In the genomic region with DNA sequence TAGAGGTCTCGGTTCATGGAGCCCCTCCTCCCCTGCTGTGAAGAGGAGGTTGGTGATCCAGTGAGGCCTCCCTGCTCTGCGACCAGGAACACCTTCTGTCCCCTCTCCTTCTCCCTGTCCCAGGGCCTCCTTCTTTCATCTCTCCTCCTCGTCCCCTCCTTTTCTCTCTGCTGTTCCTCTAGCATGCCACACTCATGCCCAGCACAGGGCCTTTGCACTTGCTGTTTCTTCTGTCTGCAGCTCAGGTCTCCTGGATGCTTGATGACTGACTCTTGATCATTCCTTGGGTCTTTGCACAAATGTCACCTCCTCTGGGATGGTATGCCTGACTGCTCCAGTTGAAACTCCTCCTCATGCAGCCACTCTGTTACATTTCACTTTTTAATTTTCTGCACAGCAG, we compare ENCODE assay signal across 33 cellular contexts. TPM values are rescaled to one million over a fixed set of nuclear protein-coding genes. Genes with fewer than 3 reads are reported as not detected.
DNase-seq lines count a peak whose midpoint lies in the region; FAIRE-seq and TF ChIP-seq lines count a peak whose summit lies in the region.
"Had no signal": no experiment of that assay in that cellular context is flagged by ENCODE, and none has a peak within 500 bp of the region (broad histone marks: within the 10 kb centered on the region; RNA-seq: fewer than 3 reads in every experiment).

No MANE protein-coding gene starts in this region.

- no peak overlapping the region for H3K18ac ChIP-seq in H1 (ENCODE audit: extremely low read depth, low read length)

- no peak overlapping the region for H2BK120ac ChIP-seq in H1 (replicated peaks; ENCODE audit: low read depth, low read length)

- TF ChIP-seq CTCF in HEK293 (tag by site-specific recombination; IDR thresholded peaks at IDR 0.05) (no peak), H1 (IDR thresholded peaks at IDR 0.05; ENCODE audit: control extremely low read depth in 1 of 3, insufficient read depth in 1 of 3, low read depth in 1 of 3, low read length in 3 of 3) (no peak)

- H4K8ac ChIP-seq in H1 (ENCODE audit: extremely low read depth, insufficient read depth, low read length): no peak overlapping the region

- FAIRE-seq in H1 (lab: Jason Lieb, UNC): no peak
- FAIRE-seq: A204.1, A549, D721Med had no signal

- no peak overlapping the region for H3K9ac ChIP-seq in BLaER1
- no peak overlapping the region for H3K9ac ChIP-seq in H1 (replicated peaks in 1 of 4; ENCODE audit: extremely low read depth in 1 of 4, low read depth in 3 of 4, low read length in 3 of 4)
- H3K9ac ChIP-seq: BLaER1 treated with 17β-estradiol and CSF1 and Interleukin-3, amounts not matched to agents 10 nM and 100 nM had no signal

- no peak overlapping the region for H2BK20ac ChIP-seq in H1 (ENCODE audit: low read length)

- H3K4me2 ChIP-seq in BLaER1 (peak overlapping the region; percentile 41; the same call in 1 of the 2 replicates), H1 (ENCODE audit: insufficient read depth in 1 of 2, low read depth in 2 of 2, low read length in 2 of 2) (no peak overlapping the region)
- H3K4me2 ChIP-seq: A549 had no signal

- H3K36me3 ChIP-seq in BLaER1 (no peaks in the 10 kb centered on the region), HEK293 (ENCODE audit: control insufficient read depth in 2 of 2, insufficient read depth in 1 of 2, low read length in 2 of 2) (no peaks in the 10 kb centered on the region), H1 (ENCODE audit: control insufficient read depth in 2 of 4, insufficient read depth in 4 of 4, low read length in 3 of 4) (no peaks in the 10 kb centered on the region)
- H3K36me3 ChIP-seq: BE2C; BLaER1 treated with 17β-estradiol and CSF1 and Interleukin-3, amounts not matched to agents 10 nM and 100 nM had no signal

- DNase-seq in H1 (ENCODE audit: low read depth in 1 of 2, low spot score in 2 of 2): no peak
- no peak for DNase-seq in epidermal melanocyte (ENCODE audit: insufficient read length, low spot score)
- DNase-seq in NCI-H226: no peak
- DNase-seq in mesenteric fat pad (ENCODE audit: low spot score): no peak
- DNase-seq: 8988T; ACHN; AML-193; BE2C; C1 segment of cervical spinal cord; Caco-2; Calu3; CD4-positive, alpha-beta T cell; CD4-positive, CD25-positive, alpha-beta regulatory T cell; CD8-positive, alpha-beta memory T cell; COR-L47; DMS 273 treated with DMSO at 0.1 percent for 48 hours; DMS153; DMS53; DMS79; DMS79 treated with DMSO at 0.1 percent for 48 hours; DND-41; EL had no signal

- no peak overlapping the region for H3K23ac ChIP-seq in H1 (ENCODE audit: insufficient read length)

- CTCF ChIA-PET in HEK293 (lab: Yijun Ruan, JAX) (interaction anchor here (1.0 to 10.7 kb wide), 2 partner anchors 140 to 352 kb away, joined by 3 to 269 read pairs; no protein-coding TSS in a partner anchor), H1 (lab: Charles Lee; ENCODE audit: partially characterized antibody) (interaction anchor here (0.5 to 15.7 kb wide), 4 partner anchors 15 to 350 kb away, joined by 3 to 385 read pairs (median 4); no protein-coding TSS in a partner anchor)

- H3K4me1 ChIP-seq in BLaER1 (peaks cover 68% of the 10 kb centered on the region), HEK293 (ENCODE audit: control insufficient read depth, insufficient read depth, low read length) (no peaks in the 10 kb centered on the region), H1 (replicated peaks in 1 of 4; ENCODE audit: control insufficient read depth in 3 of 4, insufficient read depth in 4 of 4, low read length in 3 of 4) (peaks cover 0 to 5% (median 4%) of the 10 kb centered on the region in 4 experiments; a peak in 4 of 7 replicates)
- H3K4me1 ChIP-seq: A549, BE2C, Caco-2 had no signal

- no peak overlapping the region for H3K14ac ChIP-seq in H1 (ENCODE audit: insufficient read length)

- no peak for TF ChIP-seq RAD21 in H1 (IDR thresholded peaks at IDR 0.05 in 1 of 2, conservative IDR thresholded peaks at IDR 0.05 in 1 of 2; ENCODE audit: low read depth in 2 of 2, low read length in 2 of 2)

- H4K5ac ChIP-seq in H1 (ENCODE audit: insufficient read length, low read depth, low read length): no peak overlapping the region

- no peak overlapping the region for H2AFZ ChIP-seq in H1 (ENCODE audit: low read length)

- no peak overlapping the region for H3K4ac ChIP-seq in H1 (replicated peaks; ENCODE audit: insufficient read length, low read depth, low read length)

- no peak for TF ChIP-seq POLR2A in H1 (IDR thresholded peaks at IDR 0.05; ENCODE audit: control extremely low read depth in 1 of 2, low read depth in 2 of 2, low read length in 2 of 2)

- no peak overlapping the region for H2BK5ac ChIP-seq in H1 (ENCODE audit: low read depth, low read length)

- no peaks in the 10 kb centered on the region for H3K79me2 ChIP-seq in H1 (ENCODE audit: control insufficient read depth in 1 of 2, insufficient read depth in 2 of 2, low read length in 2 of 2)

- H4K91ac ChIP-seq in H1 (replicated peaks; ENCODE audit: insufficient read length, low read length): no peak overlapping the region

- H3K27me3 ChIP-seq in BLaER1 (no peaks in the 10 kb centered on the region), H1 (replicated peaks in 1 of 4; ENCODE audit: control insufficient read depth in 3 of 4, extremely low read depth in 1 of 4, insufficient read depth in 3 of 4, low read length in 3 of 4) (peaks cover 0 to 5% (median 2%) of the 10 kb centered on the region in 4 experiments; a peak in 2 of 7 replicates)
- H3K27me3 ChIP-seq: BE2C; BLaER1 treated with 17β-estradiol and CSF1 and Interleukin-3, amounts not matched to agents 10 nM and 100 nM had no signal

- peak overlapping the region; percentile 1; the same call in 1 of the 2 replicates for H2BK12ac ChIP-seq in H1 (ENCODE audit: low read depth, low read length)

- 91% methylated on average over 3 of the region's 3 CpGs; no CpG with 5 or more reads in 1 of the 2 experiments for WGBS in H1 (ENCODE audit: extremely low coverage in 1 of 2, insufficient coverage in 1 of 2, insufficient read length in 1 of 2, insufficient replicate concordance in 2 of 2, low coverage in 1 of 2, low lambda C conversion rate in 2 of 2, missing lambda C conversion rate in 1 of 2), 2 experiments

- POLR2A ChIA-PET in HEK293 (lab: Yijun Ruan, JAX) (no interaction called here), H1 (lab: Charles Lee; ENCODE audit: partially characterized antibody) (interaction anchor here (1.0 kb wide), 1 partner anchor 60 kb away, joined by 3 read pairs; no protein-coding TSS in a partner anchor)

- no peak for TF ChIP-seq EP300 in H1 (IDR thresholded peaks at IDR 0.05; ENCODE audit: borderline replicate concordance in 1 of 2, low read depth in 2 of 2, low read length in 2 of 2)

- H2AK5ac ChIP-seq in H1 (ENCODE audit: low read depth, low read length): no peak overlapping the region

- no peak overlapping the region for H3K56ac ChIP-seq in H1 (replicated peaks; ENCODE audit: insufficient read length, low read depth, low read length)

- H2BK15ac ChIP-seq in H1 (ENCODE audit: low read length): no peak overlapping the region; the same call in 1 of the 2 replicates

- H3K27ac ChIP-seq in BLaER1: no peak overlapping the region
- no peak overlapping the region for H3K27ac ChIP-seq in HEK293 (ENCODE audit: extremely low read depth, low read depth, low read length)
- H3K27ac ChIP-seq in H1 (ENCODE audit: low read depth, low read length): no peak overlapping the region
- H3K27ac ChIP-seq: 22Rv1; A549; BLaER1 treated with 17β-estradiol and CSF1 and Interleukin-3, amounts not matched to agents 10 nM and 100 nM; C4-2B had no signal

- H3K23me2 ChIP-seq in H1 (ENCODE audit: low read depth, low read length): no peaks in the 10 kb centered on the region; the same call in 1 of the 2 replicates

- no peaks in the 10 kb centered on the region for H3K79me1 ChIP-seq in H1 (ENCODE audit: low read depth, low read length)

- H3K4me3 ChIP-seq in BLaER1 (no peak overlapping the region), HEK293 (ENCODE audit: low read depth, low read length) (no peak overlapping the region), H1 (ENCODE audit: extremely low read depth in 1 of 4, insufficient read depth in 2 of 4, low read depth in 3 of 4, low read length in 4 of 4) (no peak overlapping the region)
- H3K4me3 ChIP-seq: A549; BLaER1 treated with 17β-estradiol and CSF1 and Interleukin-3, amounts not matched to agents 10 nM and 100 nM had no signal

- H4K20me1 ChIP-seq in BLaER1 (no peaks in the 10 kb centered on the region), H1 (replicated peaks in 1 of 2; ENCODE audit: control insufficient read depth in 1 of 2, insufficient read depth in 2 of 2, low read length in 2 of 2) (no peaks in the 10 kb centered on the region)
- H4K20me1 ChIP-seq: BLaER1 treated with 17β-estradiol and CSF1 and Interleukin-3, amounts not matched to agents 10 nM and 100 nM had no signal

- H3K9me3 ChIP-seq in BLaER1 (no peaks in the 10 kb centered on the region), HEK293 (ENCODE audit: control insufficient read depth, insufficient read depth, low read depth, low read length) (no peaks in the 10 kb centered on the region), H1 (ENCODE audit: insufficient read depth in 2 of 2, low read depth in 1 of 2, low read length in 1 of 2) (no peaks in the 10 kb centered on the region)
- H3K9me3 ChIP-seq: A549; BE2C; BLaER1 treated with 17β-estradiol and CSF1 and Interleukin-3, amounts not matched to agents 10 nM and 100 nM; Caco-2 had no signal

TF ChIP-seq in HEK293, 187 proteins besides CTCF, POLR2A, EP300 and RAD21:
- TF ChIP-seq ZNF623 (tag by site-specific recombination; IDR thresholded peaks at IDR 0.05) (peak; percentile 92), HOXD13 (CRISPR knock-in tag; IDR thresholded peaks at IDR 0.05; ENCODE audit: borderline replicate concordance) (no peak), WT1 (tag by site-specific recombination; IDR thresholded peaks at IDR 0.05) (no peak)
TF ChIP-seq in HEK293: peak in this region for 1.

RNA-seq across cellular contexts. Expression of a gene that starts 23.2 kb away (rescaled TPM):
- total RNA-seq in H1 (2021; fragmentation: NEBNext Ultra II Directional; extraction: Animal tissue kit (Norgen Biotek cat#: 25700)): 0.06 and 0.13 TPM in 2 replicates
- 0.14 and 0.25 TPM in 2 replicates for polyA plus RNA-seq in H1 (2011; rRNA removed)
- polyA plus RNA-seq in H1 (2011; cell fraction: cytosol; rRNA removed): 0.23 TPM
- 0.48 TPM for polyA plus RNA-seq in H1 (2011; cell fraction: nucleus; rRNA removed)
- polyA plus RNA-seq in H1 (2012, experiment 1 of 2): 0.09 to 0.24 TPM (median 0.15 TPM) in 4 replicates
- polyA plus RNA-seq in H1 (2012, experiment 2 of 2): 0.14 TPM
- polyA plus RNA-seq in H1 (2013, experiment 1 of 2): 0.06 TPM
- 0.09 TPM for polyA plus RNA-seq in H1 (2013, experiment 2 of 2)
- polyA minus RNA-seq in H1 (2011; rRNA and poly(A)+ RNA removed): 0.17 TPM in 1 of 2 replicates, not detected in the other
- polyA minus RNA-seq in H1 (2011; cell fraction: cytosol; rRNA and poly(A)+ RNA removed): not detected
- 0.20 TPM for polyA minus RNA-seq in H1 (2011; cell fraction: nucleus; rRNA and poly(A)+ RNA removed)
- not detected for total RNA-seq in mesenteric fat pad
- total RNA-seq: Calu3; CD4-positive, alpha-beta memory T cell; CD4-positive, CD25-positive, alpha-beta regulatory T cell; CD8-positive, alpha-beta memory T cell had no signal
- polyA plus RNA-seq: AG04450; CD14-positive monocyte; CD4-positive, alpha-beta memory T cell; CD4-positive, CD25-positive, alpha-beta regulatory T cell had no signal
